17 cellular contexts compared by ENCODE assay signal in the genomic region with DNA sequence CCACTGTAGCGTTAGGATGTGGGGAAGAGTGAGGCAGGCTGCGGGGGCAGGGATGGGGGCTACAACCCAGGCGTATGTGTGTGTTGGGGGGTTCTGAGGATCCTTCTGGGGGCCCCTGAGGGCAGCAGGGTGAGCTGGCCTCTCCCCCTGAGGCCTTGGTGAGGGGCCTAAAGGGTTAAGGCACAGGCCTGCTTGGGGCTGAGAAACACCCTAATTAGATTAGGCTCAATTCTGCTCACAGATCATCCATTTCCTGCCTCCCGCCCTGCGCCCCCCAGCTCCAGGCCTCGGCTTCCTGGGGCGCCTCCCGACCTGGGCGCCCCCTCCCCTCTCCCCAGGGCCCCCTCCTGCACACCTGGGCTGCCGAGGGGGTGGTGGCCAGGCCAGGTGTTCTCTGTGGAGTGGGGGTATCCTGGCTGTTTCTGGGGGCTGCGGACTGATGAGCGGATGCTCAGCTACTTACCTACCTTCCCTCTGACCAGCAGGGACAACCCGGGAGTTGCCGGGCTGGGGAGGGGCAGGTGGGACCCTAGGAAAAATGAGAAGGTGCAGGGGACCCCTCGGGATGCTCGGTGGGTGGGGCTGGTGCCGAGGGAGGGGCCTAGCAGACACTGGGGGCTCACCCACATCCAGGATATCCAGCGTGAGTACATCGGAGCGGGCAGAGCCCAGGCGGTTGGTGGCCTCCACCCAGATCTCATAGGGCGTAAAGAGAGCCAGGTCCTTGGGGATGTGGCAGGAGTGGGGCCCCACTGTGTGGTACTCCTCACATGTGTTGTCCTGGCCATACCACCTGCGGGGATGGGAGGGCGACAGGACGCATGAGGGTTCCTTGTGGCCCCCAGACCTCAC. TPM values are rescaled to one million over a fixed set of nuclear protein-coding genes. Genes with fewer than 3 reads are reported as not detected.
DNase-seq lines count a peak whose midpoint lies in the region; ATAC-seq, FAIRE-seq and TF ChIP-seq lines count a peak whose summit lies in the region.
"Had no signal": no experiment of that assay in that cellular context is flagged by ENCODE, and none has a peak within 500 bp of the region (broad histone marks: within the 10 kb centered on the region; RNA-seq: fewer than 3 reads in every experiment).

No MANE protein-coding gene starts in this region.

- H3K4me1 ChIP-seq in HepG2 (ENCODE audit: insufficient read depth, low read length), result peaks cover 5% of the 10 kb centered on the region
- H3K4me1 ChIP-seq in right lobe of liver, result peaks cover 0 to 15% (median 5%) of the 10 kb centered on the region in 4 donors
- H3K4me1 ChIP-seq in RWPE2 (ENCODE audit: insufficient read depth, poor library complexity, severe bottlenecking), result no peaks in the 10 kb centered on the region
- peaks cover 13% of the 10 kb centered on the region for H3K4me1 ChIP-seq in mesendoderm (ENCODE audit: control insufficient read depth, low read depth, low read length)
- H3K4me1 ChIP-seq in vagina, result peaks cover 19% of the 10 kb centered on the region

- no peak overlapping the region for H2BK120ac ChIP-seq in mesendoderm (ENCODE audit: low read depth, low read length)

- H3K9ac ChIP-seq in HepG2 (ENCODE audit: insufficient read depth, low read depth, low read length) (no peak overlapping the region), mesendoderm (ENCODE audit: low read length) (peak overlapping the region; percentile 42)

- H3K27ac ChIP-seq in HepG2 (ENCODE audit: extremely low read length, insufficient read depth, low read length) (no peak overlapping the region), right lobe of liver (no peak overlapping the region), RWPE2 (ENCODE audit: poor library complexity, severe bottlenecking) (no peak overlapping the region), mesendoderm (ENCODE audit: low read depth, low read length) (no peak overlapping the region), vagina (no peak overlapping the region)
- H3K27ac ChIP-seq: C4-2B, PC-9, SJSA1 had no signal

- no peaks in the 10 kb centered on the region for H3K27me3 ChIP-seq in HepG2 (ENCODE audit: control insufficient read depth in 1 of 2, insufficient read depth in 2 of 2, low read length in 2 of 2)
- H3K27me3 ChIP-seq in right lobe of liver, result peaks cover 0 to under 1% of the 10 kb centered on the region in 2 donors
- H3K27me3 ChIP-seq in RWPE2 (ENCODE audit: insufficient read depth, poor library complexity, severe bottlenecking), result no peaks in the 10 kb centered on the region
- no peaks in the 10 kb centered on the region for H3K27me3 ChIP-seq in mesendoderm (ENCODE audit: insufficient read depth, low read length, poor library complexity)
- H3K27me3 ChIP-seq in vagina, result no peaks in the 10 kb centered on the region

- TF ChIP-seq EP300 in HepG2 (IDR thresholded peaks at IDR 0.05; ENCODE audit: low read depth in 2 of 2, low read length in 2 of 2) (no peak), HepG2 (CRISPR knock-in tag; IDR thresholded peaks at IDR 0.05; ENCODE audit: borderline replicate concordance) (no peak)

- H3K9me3 ChIP-seq in HepG2 (ENCODE audit: low read length) (no peaks in the 10 kb centered on the region), right lobe of liver (no peaks in the 10 kb centered on the region), RWPE2 (ENCODE audit: severe bottlenecking) (no peaks in the 10 kb centered on the region), vagina (no peaks in the 10 kb centered on the region)
- H3K9me3 ChIP-seq: SJSA1 had no signal

- POLR2A ChIA-PET in HepG2 (lab: Yijun Ruan, JAX), result no interaction called here

- H3K4me3 ChIP-seq in HepG2 (replicated peaks in 1 of 3; ENCODE audit: insufficient read depth in 1 of 3, low read depth in 2 of 3, low read length in 3 of 3), result no peak overlapping the region
- no peak overlapping the region for H3K4me3 ChIP-seq in right lobe of liver
- no peak overlapping the region for H3K4me3 ChIP-seq in RWPE2 (ENCODE audit: severe bottlenecking)
- H3K4me3 ChIP-seq in mesendoderm (ENCODE audit: low read length), result no peak overlapping the region
- H3K4me3 ChIP-seq in vagina, result no peak overlapping the region
- H3K4me3 ChIP-seq: K562, PC-9, SJSA1 had no signal

- H3K23ac ChIP-seq in mesendoderm (ENCODE audit: low read length), result no peak overlapping the region

- H3K4ac ChIP-seq in mesendoderm (ENCODE audit: low read depth, low read length), result no peak overlapping the region

- intact Hi-C loops in HepG2 (cut with micrococcal nuclease; ENCODE audit: unreplicated experiment), result no loop called here
- intact Hi-C loops in right lobe of liver (cut with DNase I), result no loop called here
- intact Hi-C loops in vagina (cut with DNase I), result loop anchor here (10.0 kb wide), 1 partner anchor 77 kb away; no protein-coding TSS in a partner anchor

- CTCF ChIA-PET in HepG2 (lab: Yijun Ruan, JAX; ENCODE audit: low intra/inter-chr PET ratio, low total read pairs), result no interaction called here

- peak overlapping the region; percentile 70 for H3K56ac ChIP-seq in mesendoderm (ENCODE audit: low read length)

- no peak overlapping the region for H2BK15ac ChIP-seq in mesendoderm (replicated peaks; ENCODE audit: low read depth)

- H3K79me2 ChIP-seq in HepG2 (ENCODE audit: insufficient read depth, low read length), result peaks cover 11% of the 10 kb centered on the region
- no peaks in the 10 kb centered on the region for H3K79me2 ChIP-seq in mesendoderm (ENCODE audit: control insufficient read depth, insufficient read depth, low read length)

- peak overlapping the region; percentile 62 for H3K18ac ChIP-seq in mesendoderm (ENCODE audit: low read length)

- H3K79me1 ChIP-seq in mesendoderm (ENCODE audit: low read length), result no peaks in the 10 kb centered on the region

- no peak for TF ChIP-seq RAD21 in HepG2 (CRISPR knock-in tag; IDR thresholded peaks at IDR 0.05)

- in situ Hi-C loops in HepG2 (cut with HindIII; ENCODE audit: extremely low pct_ligation_motif_present, low pct_unique_long_range_greater_than_20kb), result no loop called here

- ATAC-seq in HepG2, result no peak
- ATAC-seq in right lobe of liver, result no peak
- no peak for ATAC-seq in RWPE2 (ENCODE audit: low read depth)
- ATAC-seq: K562 had no signal

- DNase-seq in HepG2 (ENCODE audit: low spot score) (no peak), right lobe of liver (no peak), RWPE2 (ENCODE audit: low spot score) (peak; percentile 47), mesendoderm (peak; percentile 38), COR-L47 (lab: John Stamatoyannopoulos, UW) (no peak), SKM-1 treated with dmso at 0.1 percent for 144 hours (lab: John Stamatoyannopoulos, UW; ENCODE audit: unreplicated experiment) (no peak), vagina (ENCODE audit: extremely low spot score in 2 of 2) (no peak), LoVo (ENCODE audit: low spot score) (no peak)
- DNase-seq: 8988T, NCI-H1417 treated with DMSO at 0.1 percent for 48 hours, NCI-H2029, NCI-H2171, NCI-H446, PC-9 had no signal

- no peak for FAIRE-seq in HepG2 (lab: Jason Lieb, UNC)
- FAIRE-seq: K562 had no signal

- no peak for TF ChIP-seq CTCF in HepG2 (CRISPR knock-in tag; IDR thresholded peaks at IDR 0.05)
- no peak for TF ChIP-seq CTCF in right lobe of liver (IDR thresholded peaks at IDR 0.05)
- TF ChIP-seq CTCF in RWPE2 (IDR thresholded peaks at IDR 0.05; ENCODE audit: poor library complexity, severe bottlenecking), result no peak
- TF ChIP-seq CTCF in vagina (IDR thresholded peaks at IDR 0.05), result no peak

- TF ChIP-seq POLR2A in HepG2 (IDR thresholded peaks at IDR 0.05; ENCODE audit: insufficient read depth in 1 of 2, low read depth in 2 of 2, low read length in 2 of 2), result no peak
- TF ChIP-seq POLR2A in right lobe of liver (IDR thresholded peaks at IDR 0.05), result no peak
- TF ChIP-seq POLR2A in vagina (IDR thresholded peaks at IDR 0.05), result no peak

- no peak overlapping the region for H4K5ac ChIP-seq in mesendoderm (ENCODE audit: low read length)

- no peak overlapping the region for H4K8ac ChIP-seq in mesendoderm (ENCODE audit: low read depth, low read length)

- no peak overlapping the region for H2AFZ ChIP-seq in HepG2 (ENCODE audit: low read length)
- H2AFZ ChIP-seq: PC-9 had no signal

- peaks cover 9% of the 10 kb centered on the region for H4K20me1 ChIP-seq in HepG2 (ENCODE audit: insufficient read depth, low read length)

- 96% methylated on average over 19 of the region's 25 CpGs for WGBS in HepG2 (ENCODE audit: low lambda C conversion rate)
- WGBS in right lobe of liver (ENCODE audit: insufficient coverage, low coverage, low lambda C conversion rate, missing lambda C conversion rate), result 54% methylated on average over 7 of the region's 25 CpGs
- no CpG with 5 or more reads among the region's 25 CpGs for WGBS in mesendoderm (ENCODE audit: extremely low coverage, insufficient coverage, low lambda C conversion rate)

- H2AK5ac ChIP-seq in mesendoderm (ENCODE audit: low read length), result no peak overlapping the region

- no TSS peak for BruUV-seq in HepG2 (replicated peaks; lab: Mats Ljungman, UMichigan)

- H3K36me3 ChIP-seq in HepG2 (replicated peaks in 1 of 2; ENCODE audit: control insufficient read depth in 1 of 2, insufficient read depth in 2 of 2, low read length in 2 of 2), result peaks cover 20 to 55% of the 10 kb centered on the region in 2 experiments; a peak in 4 of 5 replicates
- H3K36me3 ChIP-seq in right lobe of liver, result no peaks in the 10 kb centered on the region
- no peaks in the 10 kb centered on the region for H3K36me3 ChIP-seq in RWPE2 (ENCODE audit: low read depth)
- H3K36me3 ChIP-seq in mesendoderm (ENCODE audit: control insufficient read depth, insufficient read depth, low read length), result no peaks in the 10 kb centered on the region
- H3K36me3 ChIP-seq in vagina, result no peaks in the 10 kb centered on the region
- H3K36me3 ChIP-seq: SJSA1 had no signal

- H2BK5ac ChIP-seq in mesendoderm (ENCODE audit: low read length), result peak overlapping the region; percentile 33

- H3K4me2 ChIP-seq in HepG2 (ENCODE audit: low read depth, low read length) (no peak overlapping the region), mesendoderm (ENCODE audit: low read length) (no peak overlapping the region)
- H3K4me2 ChIP-seq: PC-9 had no signal

RNA-seq across cellular contexts. Expression of a gene that starts 8.6 kb away (rescaled TPM):
- total RNA-seq in HepG2 (2016; rRNA removed; fragmentation: Illumina TruSeq; extraction: Trizol) (105 and 217 TPM in 2 replicates), right lobe of liver (1 to 10 TPM in 2 of 6 experiments, under 1 TPM in 1, not detected in 3; 0.27 to 2.9 (median 1.2) TPM), vagina (15.2 TPM)
- total RNA-seq in HepG2 (2016; cell fraction: cytosol; rRNA removed; fragmentation: Illumina TruSeq; extraction: Trizol; ENCODE audit: low read depth), result 96.8 and 118 TPM in 2 replicates
- 97.5 and 221 TPM in 2 replicates for total RNA-seq in HepG2 (2016; cell fraction: insoluble cytoplasmic fraction; rRNA removed; fragmentation: Illumina TruSeq; extraction: Trizol)
- 191 and 193 TPM in 2 replicates for total RNA-seq in HepG2 (2016; cell fraction: membrane; rRNA removed; fragmentation: Illumina TruSeq; extraction: Trizol)
- total RNA-seq in HepG2 (2016; cell fraction: nucleus; rRNA removed; fragmentation: Illumina TruSeq; extraction: Trizol), result 219 and 265 TPM in 2 replicates
- 296 and 337 TPM in 2 replicates for polyA plus RNA-seq in HepG2 (2011; rRNA removed)
- polyA plus RNA-seq in HepG2 (2011; cell fraction: cytosol; rRNA removed), result 347 and 628 TPM in 2 replicates
- 244 and 327 TPM in 2 replicates for polyA plus RNA-seq in HepG2 (2011; cell fraction: nucleus; rRNA removed)
- polyA plus RNA-seq in HepG2 (2012), result 231 and 373 TPM in 2 replicates
- polyA plus RNA-seq in HepG2 (2016; cell fraction: cytosol; fragmentation: Illumina TruSeq; extraction: Trizol; ENCODE audit: low read depth), result 150 and 176 TPM in 2 replicates
- polyA plus RNA-seq in HepG2 (2016; cell fraction: insoluble cytoplasmic fraction; fragmentation: Illumina TruSeq; extraction: Trizol; ENCODE audit: low read depth), result 122 and 154 TPM in 2 replicates
- 207 and 208 TPM in 2 replicates for polyA plus RNA-seq in HepG2 (2016; cell fraction: membrane; fragmentation: Illumina TruSeq; extraction: Trizol; ENCODE audit: low read depth)
- 462 and 526 TPM in 2 replicates for polyA plus RNA-seq in HepG2 (2016; cell fraction: nucleus; fragmentation: Illumina TruSeq; extraction: Trizol; ENCODE audit: insufficient read depth, low read depth)
- 0.47 and 301 TPM in 2 replicates for polyA minus RNA-seq in HepG2 (2011; rRNA and poly(A)+ RNA removed; ENCODE audit: low replicate concordance)
- polyA minus RNA-seq in HepG2 (2011; cell fraction: cytosol; rRNA and poly(A)+ RNA removed), result 303 and 346 TPM in 2 replicates
- polyA minus RNA-seq in HepG2 (2011; cell fraction: nucleus; rRNA and poly(A)+ RNA removed), result 45.4 and 52.2 TPM in 2 replicates
- 17.2 TPM for polyA plus RNA-seq in mesendoderm (2013, experiment 1 of 2)
- polyA plus RNA-seq in mesendoderm (2013, experiment 2 of 2), result 16.7 TPM

RNA-seq across cellular contexts. Expression of a gene that starts 9.4 kb away (rescaled TPM):
- 20.7 and 25.4 TPM in 2 replicates for total RNA-seq in HepG2 (2016; rRNA removed; fragmentation: Illumina TruSeq; extraction: Trizol)
- total RNA-seq in HepG2 (2016; cell fraction: cytosol; rRNA removed; fragmentation: Illumina TruSeq; extraction: Trizol; ENCODE audit: low read depth), result 16.9 and 18.9 TPM in 2 replicates
- 21.8 and 27.1 TPM in 2 replicates for total RNA-seq in HepG2 (2016; cell fraction: insoluble cytoplasmic fraction; rRNA removed; fragmentation: Illumina TruSeq; extraction: Trizol)
- total RNA-seq in HepG2 (2016; cell fraction: membrane; rRNA removed; fragmentation: Illumina TruSeq; extraction: Trizol), result 14.9 and 19.7 TPM in 2 replicates
- total RNA-seq in HepG2 (2016; cell fraction: nucleus; rRNA removed; fragmentation: Illumina TruSeq; extraction: Trizol), result 11.7 and 15.7 TPM in 2 replicates
- 7.5 and 7.6 TPM in 2 replicates for polyA plus RNA-seq in HepG2 (2011; rRNA removed)
- 10.8 and 16.3 TPM in 2 replicates for polyA plus RNA-seq in HepG2 (2011; cell fraction: cytosol; rRNA removed)
- polyA plus RNA-seq in HepG2 (2011; cell fraction: nucleus; rRNA removed), result 39.3 and 40.2 TPM in 2 replicates
- 8.3 and 10.1 TPM in 2 replicates for polyA plus RNA-seq in HepG2 (2012)
- polyA plus RNA-seq in HepG2 (2016; cell fraction: cytosol; fragmentation: Illumina TruSeq; extraction: Trizol; ENCODE audit: low read depth), result 9.6 and 12.0 TPM in 2 replicates
- polyA plus RNA-seq in HepG2 (2016; cell fraction: insoluble cytoplasmic fraction; fragmentation: Illumina TruSeq; extraction: Trizol; ENCODE audit: low read depth), result 11.7 and 12.2 TPM in 2 replicates
- polyA plus RNA-seq in HepG2 (2016; cell fraction: membrane; fragmentation: Illumina TruSeq; extraction: Trizol; ENCODE audit: low read depth), result 8.0 and 10.3 TPM in 2 replicates
- polyA plus RNA-seq in HepG2 (2016; cell fraction: nucleus; fragmentation: Illumina TruSeq; extraction: Trizol; ENCODE audit: insufficient read depth, low read depth), result 19.7 and 20.4 TPM in 2 replicates
- polyA minus RNA-seq in HepG2 (2011; rRNA and poly(A)+ RNA removed; ENCODE audit: low replicate concordance), result 2.0 and 4.9 TPM in 2 replicates
- 2.6 and 2.7 TPM in 2 replicates for polyA minus RNA-seq in HepG2 (2011; cell fraction: cytosol; rRNA and poly(A)+ RNA removed)
- polyA minus RNA-seq in HepG2 (2011; cell fraction: nucleus; rRNA and poly(A)+ RNA removed), result 2.4 and 2.6 TPM in 2 replicates
- 10 to 100 TPM; 30.4 to 71.7 (median 45.6) TPM for total RNA-seq in right lobe of liver
- polyA plus RNA-seq in mesendoderm (2013, experiment 1 of 2), result 86.9 TPM
- 82.8 TPM for polyA plus RNA-seq in mesendoderm (2013, experiment 2 of 2)
- total RNA-seq in vagina, result 124 TPM

RNA-seq across cellular contexts. Expression of a gene that starts 14.6 kb away (rescaled TPM):
- total RNA-seq in HepG2 (2016; rRNA removed; fragmentation: Illumina TruSeq; extraction: Trizol) (0.69 and 0.97 TPM in 2 replicates), right lobe of liver (under 1 TPM in 2 of 6 experiments, not detected in 4; 0.31 to 0.43 TPM), vagina (4.2 TPM)
- 0.61 and 0.88 TPM in 2 replicates for total RNA-seq in HepG2 (2016; cell fraction: cytosol; rRNA removed; fragmentation: Illumina TruSeq; extraction: Trizol; ENCODE audit: low read depth)
- total RNA-seq in HepG2 (2016; cell fraction: insoluble cytoplasmic fraction; rRNA removed; fragmentation: Illumina TruSeq; extraction: Trizol), result 0.77 and 1.4 TPM in 2 replicates
- total RNA-seq in HepG2 (2016; cell fraction: membrane; rRNA removed; fragmentation: Illumina TruSeq; extraction: Trizol), result 0.49 and 0.65 TPM in 2 replicates
- total RNA-seq in HepG2 (2016; cell fraction: nucleus; rRNA removed; fragmentation: Illumina TruSeq; extraction: Trizol), result 2.3 and 2.7 TPM in 2 replicates
- polyA plus RNA-seq in HepG2 (2011; rRNA removed), result 5.5 and 7.2 TPM in 2 replicates
- polyA plus RNA-seq in HepG2 (2011; cell fraction: cytosol; rRNA removed), result 4.1 and 4.6 TPM in 2 replicates
- polyA plus RNA-seq in HepG2 (2011; cell fraction: nucleus; rRNA removed), result 71.3 and 86.8 TPM in 2 replicates
- 8.3 and 22.3 TPM in 2 replicates for polyA plus RNA-seq in HepG2 (2012)
- 1.0 and 2.0 TPM in 2 replicates for polyA plus RNA-seq in HepG2 (2016; cell fraction: cytosol; fragmentation: Illumina TruSeq; extraction: Trizol; ENCODE audit: low read depth)
- 1.7 and 1.9 TPM in 2 replicates for polyA plus RNA-seq in HepG2 (2016; cell fraction: insoluble cytoplasmic fraction; fragmentation: Illumina TruSeq; extraction: Trizol; ENCODE audit: low read depth)
- 1.6 TPM in 2 replicates for polyA plus RNA-seq in HepG2 (2016; cell fraction: membrane; fragmentation: Illumina TruSeq; extraction: Trizol; ENCODE audit: low read depth)
- polyA plus RNA-seq in HepG2 (2016; cell fraction: nucleus; fragmentation: Illumina TruSeq; extraction: Trizol; ENCODE audit: insufficient read depth, low read depth), result 12.3 and 16.0 TPM in 2 replicates
- 0.35 and 3.9 TPM in 2 replicates for polyA minus RNA-seq in HepG2 (2011; rRNA and poly(A)+ RNA removed; ENCODE audit: low replicate concordance)
- polyA minus RNA-seq in HepG2 (2011; cell fraction: cytosol; rRNA and poly(A)+ RNA removed), result 1.4 and 4.3 TPM in 2 replicates
- 5.0 and 5.5 TPM in 2 replicates for polyA minus RNA-seq in HepG2 (2011; cell fraction: nucleus; rRNA and poly(A)+ RNA removed)
- 3.9 TPM for polyA plus RNA-seq in mesendoderm (2013, experiment 1 of 2)
- polyA plus RNA-seq in mesendoderm (2013, experiment 2 of 2), result 3.6 TPM
- total RNA-seq: K562, SJSA1 had no signal

RNA-seq across cellular contexts. Expression of a gene that starts 26.4 kb away (rescaled TPM):
- total RNA-seq in HepG2 (2016; rRNA removed; fragmentation: Illumina TruSeq; extraction: Trizol) (959 and 1,184 TPM in 2 replicates), right lobe of liver (100 to 1,000 TPM; 256 to 470 (median 406) TPM), vagina (747 TPM)
- 1,298 and 1,315 TPM in 2 replicates for total RNA-seq in HepG2 (2016; cell fraction: cytosol; rRNA removed; fragmentation: Illumina TruSeq; extraction: Trizol; ENCODE audit: low read depth)
- total RNA-seq in HepG2 (2016; cell fraction: insoluble cytoplasmic fraction; rRNA removed; fragmentation: Illumina TruSeq; extraction: Trizol), result 938 and 1,264 TPM in 2 replicates
- 1,565 and 1,724 TPM in 2 replicates for total RNA-seq in HepG2 (2016; cell fraction: membrane; rRNA removed; fragmentation: Illumina TruSeq; extraction: Trizol)
- total RNA-seq in HepG2 (2016; cell fraction: nucleus; rRNA removed; fragmentation: Illumina TruSeq; extraction: Trizol), result 276 and 314 TPM in 2 replicates
- 1,655 and 1,782 TPM in 2 replicates for polyA plus RNA-seq in HepG2 (2011; rRNA removed)
- 2,000 and 3,037 TPM in 2 replicates for polyA plus RNA-seq in HepG2 (2011; cell fraction: cytosol; rRNA removed)
- 482 and 607 TPM in 2 replicates for polyA plus RNA-seq in HepG2 (2011; cell fraction: nucleus; rRNA removed)
- 1,641 and 1,658 TPM in 2 replicates for polyA plus RNA-seq in HepG2 (2012)
- 1,864 and 1,905 TPM in 2 replicates for polyA plus RNA-seq in HepG2 (2016; cell fraction: cytosol; fragmentation: Illumina TruSeq; extraction: Trizol; ENCODE audit: low read depth)
- 1,524 and 1,536 TPM in 2 replicates for polyA plus RNA-seq in HepG2 (2016; cell fraction: insoluble cytoplasmic fraction; fragmentation: Illumina TruSeq; extraction: Trizol; ENCODE audit: low read depth)
- 2,008 and 2,053 TPM in 2 replicates for polyA plus RNA-seq in HepG2 (2016; cell fraction: membrane; fragmentation: Illumina TruSeq; extraction: Trizol; ENCODE audit: low read depth)
- 658 and 675 TPM in 2 replicates for polyA plus RNA-seq in HepG2 (2016; cell fraction: nucleus; fragmentation: Illumina TruSeq; extraction: Trizol; ENCODE audit: insufficient read depth, low read depth)
- 1,990 and 2,943 TPM in 2 replicates for polyA minus RNA-seq in HepG2 (2011; rRNA and poly(A)+ RNA removed; ENCODE audit: low replicate concordance)
- 420 and 430 TPM in 2 replicates for polyA minus RNA-seq in HepG2 (2011; cell fraction: cytosol; rRNA and poly(A)+ RNA removed)
- 113 and 142 TPM in 2 replicates for polyA minus RNA-seq in HepG2 (2011; cell fraction: nucleus; rRNA and poly(A)+ RNA removed)
- polyA plus RNA-seq in mesendoderm (2013, experiment 1 of 2), result 1,632 TPM
- 1,662 TPM for polyA plus RNA-seq in mesendoderm (2013, experiment 2 of 2)

RNA-seq across cellular contexts. Expression of a gene that starts 38.8 kb away (rescaled TPM):
- total RNA-seq in HepG2 (2016; rRNA removed; fragmentation: Illumina TruSeq; extraction: Trizol) (1.7 and 3.4 TPM in 2 replicates), right lobe of liver (1 to 10 TPM; 3.8 to 5.0 (median 4.7) TPM), vagina (8.3 TPM)
- total RNA-seq in HepG2 (2016; cell fraction: cytosol; rRNA removed; fragmentation: Illumina TruSeq; extraction: Trizol; ENCODE audit: low read depth), result 0.30 and 0.35 TPM in 2 replicates
- 2.3 and 3.2 TPM in 2 replicates for total RNA-seq in HepG2 (2016; cell fraction: insoluble cytoplasmic fraction; rRNA removed; fragmentation: Illumina TruSeq; extraction: Trizol)
- total RNA-seq in HepG2 (2016; cell fraction: membrane; rRNA removed; fragmentation: Illumina TruSeq; extraction: Trizol), result 1.5 TPM in 2 replicates
- 2.7 and 3.4 TPM in 2 replicates for total RNA-seq in HepG2 (2016; cell fraction: nucleus; rRNA removed; fragmentation: Illumina TruSeq; extraction: Trizol)
- polyA plus RNA-seq in HepG2 (2011; rRNA removed), result 1.2 and 1.5 TPM in 2 replicates
- polyA plus RNA-seq in HepG2 (2011; cell fraction: cytosol; rRNA removed), result 0.91 and 1.1 TPM in 2 replicates
- 3.2 and 6.3 TPM in 2 replicates for polyA plus RNA-seq in HepG2 (2011; cell fraction: nucleus; rRNA removed)
- polyA plus RNA-seq in HepG2 (2012), result 1.5 and 1.8 TPM in 2 replicates
- polyA plus RNA-seq in HepG2 (2016; cell fraction: cytosol; fragmentation: Illumina TruSeq; extraction: Trizol; ENCODE audit: low read depth), result 0.21 and 0.23 TPM in 2 replicates
- polyA plus RNA-seq in HepG2 (2016; cell fraction: insoluble cytoplasmic fraction; fragmentation: Illumina TruSeq; extraction: Trizol; ENCODE audit: low read depth), result 2.2 and 3.4 TPM in 2 replicates
- 0.58 and 0.76 TPM in 2 replicates for polyA plus RNA-seq in HepG2 (2016; cell fraction: membrane; fragmentation: Illumina TruSeq; extraction: Trizol; ENCODE audit: low read depth)
- polyA plus RNA-seq in HepG2 (2016; cell fraction: nucleus; fragmentation: Illumina TruSeq; extraction: Trizol; ENCODE audit: insufficient read depth, low read depth), result 5.0 and 5.4 TPM in 2 replicates
- polyA minus RNA-seq in HepG2 (2011; rRNA and poly(A)+ RNA removed; ENCODE audit: low replicate concordance), result 3.3 and 11.9 TPM in 2 replicates
- 5.0 and 6.3 TPM in 2 replicates for polyA minus RNA-seq in HepG2 (2011; cell fraction: cytosol; rRNA and poly(A)+ RNA removed)
- 0.99 and 1.3 TPM in 2 replicates for polyA minus RNA-seq in HepG2 (2011; cell fraction: nucleus; rRNA and poly(A)+ RNA removed)
- 2.7 TPM for polyA plus RNA-seq in mesendoderm (2013, experiment 1 of 2)
- polyA plus RNA-seq in mesendoderm (2013, experiment 2 of 2), result 2.7 TPM

Comparison
In these comparisons a context has a peak if more than half of its experiments do, and no peak if none do; other contexts are left out.
1. DNase-seq: peak in RWPE2 (single experiment) and mesendoderm (single experiment); none in HepG2 (single experiment), right lobe of liver (0 of 3), COR-L47 (single experiment), SKM-1 treated with dmso at 0.1 percent for 144 hours (single experiment), vagina (0 of 2) and LoVo (single experiment).